Comparison of ENCODE assay signal across 17 cellular contexts in genomic region chr9:69667306-69667705, GRCh38.
"Had no signal": no experiment of that assay in that cellular context is flagged by ENCODE, and none has a peak within 500 bp of the region (broad histone marks: within the 10 kb centered on the region; RNA-seq: fewer than 3 reads in every experiment).

No MANE protein-coding gene starts in this region.

- H3K27ac ChIP-seq: prostate gland, right lobe of liver, tibial nerve had no signal

- H3K4me1 ChIP-seq: prostate gland, right lobe of liver had no signal

- DNase-seq: activated CD4-positive, alpha-beta T cell treated with anti-CD3 and anti-CD28 coated beads, Interleukin-2, amount 50 U/mL, for 1 hour; activated naive CD4-positive, alpha-beta T cell treated with anti-CD3 and anti-CD28 coated beads for 36 hours; activated T-cell treated with anti-CD3 and anti-CD28 coated beads for 4 hours; effector memory CD8-positive, alpha-beta T cell; hypothalamus; mucosa of descending colon; naive thymus-derived CD8-positive, alpha-beta T cell; occipital lobe; right lobe of liver; stimulated activated CD4-positive, alpha-beta T cell treated with anti-CD3 and anti-CD28 coated beads, Interleukin-1b, Interleukin-23, amount 100 ng/mL, for 48 hours; stimulated activated naive B cell treated with anti-CD40 and anti-IgM and Interleukin-4, amounts not matched to agents 10 μg/mL and 1 μg/mL and 100 μg/mL, for 72 hours; T-helper 17 cell had no signal

- H3K9me3 ChIP-seq: mucosa of descending colon, prostate gland, right lobe of liver, tibial nerve had no signal

- H3K4me1 Mint-ChIP-seq: activated T-helper 17 cell treated with anti-CD3 and anti-CD28 coated beads, Interleukin-2, amount 50 U/mL, for 72 hours; brain had no signal

- H3K4me3 ChIP-seq: mucosa of descending colon, prostate gland, right lobe of liver, tibial nerve had no signal

- H3K36me3 ChIP-seq: prostate gland, right lobe of liver, tibial nerve had no signal

- H3K4me3 Mint-ChIP-seq: activated naive CD4-positive, alpha-beta T cell treated with anti-CD3 and anti-CD28 coated beads for 36 hours; activated T-helper 17 cell treated with anti-CD3 and anti-CD28 coated beads, Interleukin-2, amount 50 U/mL, for 72 hours; brain; dendritic cell treated with granulocyte-macrophage colony-stimulating factor and Interleukin-4, amounts not matched to agents 40 ng/mL and 50 ng/mL, for 4 days; effector memory CD8-positive, alpha-beta T cell; naive thymus-derived CD8-positive, alpha-beta T cell; stimulated activated naive B cell treated with anti-CD40 and anti-IgM and Interleukin-4, amounts not matched to agents 10 μg/mL and 1 μg/mL and 100 μg/mL, for 72 hours; T-helper 17 cell had no signal

- ATAC-seq: activated T-helper 17 cell treated with anti-CD3 and anti-CD28 coated beads, Interleukin-2, amount 50 U/mL, for 72 hours; effector memory CD8-positive, alpha-beta T cell; mucosa of descending colon; naive thymus-derived CD8-positive, alpha-beta T cell; right lobe of liver; stimulated activated naive B cell treated with anti-CD40 and anti-IgM and Interleukin-4, amounts not matched to agents 10 μg/mL and 1 μg/mL and 100 μg/mL, for 72 hours; T-helper 17 cell had no signal

- H3K9me3 Mint-ChIP-seq: activated naive CD4-positive, alpha-beta T cell treated with anti-CD3 and anti-CD28 coated beads for 36 hours; activated T-helper 17 cell treated with anti-CD3 and anti-CD28 coated beads, Interleukin-2, amount 50 U/mL, for 72 hours; brain; dendritic cell treated with granulocyte-macrophage colony-stimulating factor and Interleukin-4, amounts not matched to agents 40 ng/mL and 50 ng/mL, for 4 days; effector memory CD8-positive, alpha-beta T cell; naive thymus-derived CD8-positive, alpha-beta T cell; stimulated activated naive B cell treated with anti-CD40 and anti-IgM and Interleukin-4, amounts not matched to agents 10 μg/mL and 1 μg/mL and 100 μg/mL, for 72 hours had no signal

- H3K27me3 ChIP-seq: right lobe of liver, tibial nerve had no signal

- H3K36me3 Mint-ChIP-seq: brain; naive thymus-derived CD8-positive, alpha-beta T cell; stimulated activated naive B cell treated with anti-CD40 and anti-IgM and Interleukin-4, amounts not matched to agents 10 μg/mL and 1 μg/mL and 100 μg/mL, for 72 hours had no signal

- H3K27ac Mint-ChIP-seq: activated naive CD4-positive, alpha-beta T cell treated with anti-CD3 and anti-CD28 coated beads for 36 hours; activated T-helper 17 cell treated with anti-CD3 and anti-CD28 coated beads, Interleukin-2, amount 50 U/mL, for 72 hours; brain; dendritic cell treated with granulocyte-macrophage colony-stimulating factor and Interleukin-4, amounts not matched to agents 40 ng/mL and 50 ng/mL, for 4 days; effector memory CD8-positive, alpha-beta T cell; naive thymus-derived CD8-positive, alpha-beta T cell; stimulated activated naive B cell treated with anti-CD40 and anti-IgM and Interleukin-4, amounts not matched to agents 10 μg/mL and 1 μg/mL and 100 μg/mL, for 72 hours; T-helper 17 cell had no signal

- H3K27me3 Mint-ChIP-seq: dendritic cell treated with granulocyte-macrophage colony-stimulating factor and Interleukin-4, amounts not matched to agents 40 ng/mL and 50 ng/mL, for 4 days had no signal
